In the genomic region with DNA sequence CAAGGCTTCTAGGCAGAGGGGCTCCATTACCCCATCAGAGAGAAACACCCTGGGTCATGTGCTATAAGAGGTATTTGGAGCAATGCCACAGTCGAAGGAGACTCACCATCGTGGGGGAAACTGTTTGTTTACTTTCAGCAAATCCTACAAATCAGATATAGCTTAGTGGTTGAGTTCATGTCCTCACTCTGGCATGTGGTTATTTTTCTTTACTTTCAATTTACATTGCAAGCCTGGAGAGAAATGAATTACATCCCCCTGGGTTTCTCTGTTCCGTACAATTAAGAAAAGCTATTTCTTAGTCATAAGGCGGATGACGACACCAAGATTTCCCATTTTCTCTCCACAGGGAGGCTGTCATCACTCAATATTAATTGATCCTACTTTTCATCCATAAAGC, we compare ENCODE assay signal across 1 cellular context.
A peak's percentile ranks its signal among the peaks of the same experiment; 100 is the strongest.
TF ChIP-seq lines count a peak whose summit lies in the region.

No MANE protein-coding gene starts in this region.

TF ChIP-seq in HEK293, 187 proteins besides CTCF, POLR2A, EP300 and RAD21 (continued from another document and continues in another):
- TF ChIP-seq ZNF610 (tag by site-specific recombination; IDR thresholded peaks at IDR 0.05; ENCODE audit: borderline replicate concordance): no peak
- TF ChIP-seq ZNF202 (tag by site-specific recombination; IDR thresholded peaks at IDR 0.05; ENCODE audit: borderline replicate concordance): no peak
- no peak for TF ChIP-seq ZNF473 (tag by site-specific recombination; IDR thresholded peaks at IDR 0.05)
- TF ChIP-seq ZNF18 (tag by site-specific recombination; IDR thresholded peaks at IDR 0.05): peak; percentile 16; the same call in 1 of the 2 replicates
- TF ChIP-seq ZNF292 (tag by site-specific recombination; IDR thresholded peaks at IDR 0.05; ENCODE audit: borderline replicate concordance, low read depth): no peak
- TF ChIP-seq ZNF521 (tag by site-specific recombination; IDR thresholded peaks at IDR 0.05): no peak
- peak; percentile 83 for TF ChIP-seq ZNF24 (tag by site-specific recombination; IDR thresholded peaks at IDR 0.05)
- no peak for TF ChIP-seq ZSCAN30 (tag by site-specific recombination; IDR thresholded peaks at IDR 0.05)
- TF ChIP-seq, protein P1, sequence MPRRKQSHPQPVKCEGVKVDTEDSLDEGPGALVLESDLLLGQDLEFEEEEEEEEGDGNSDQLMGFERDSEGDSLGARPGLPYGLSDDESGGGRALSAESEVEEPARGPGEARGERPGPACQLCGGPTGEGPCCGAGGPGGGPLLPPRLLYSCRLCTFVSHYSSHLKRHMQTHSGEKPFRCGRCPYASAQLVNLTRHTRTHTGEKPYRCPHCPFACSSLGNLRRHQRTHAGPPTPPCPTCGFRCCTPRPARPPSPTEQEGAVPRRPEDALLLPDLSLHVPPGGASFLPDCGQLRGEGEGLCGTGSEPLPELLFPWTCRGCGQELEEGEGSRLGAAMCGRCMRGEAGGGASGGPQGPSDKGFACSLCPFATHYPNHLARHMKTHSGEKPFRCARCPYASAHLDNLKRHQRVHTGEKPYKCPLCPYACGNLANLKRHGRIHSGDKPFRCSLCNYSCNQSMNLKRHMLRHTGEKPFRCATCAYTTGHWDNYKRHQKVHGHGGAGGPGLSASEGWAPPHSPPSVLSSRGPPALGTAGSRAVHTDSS (tag by site-specific recombination; IDR thresholded peaks at IDR 0.05): 0 out of 2 replicates have a peak, but pooled peaks have one; percentile 44
- no peak for TF ChIP-seq HOXC10 (CRISPR knock-in tag; IDR thresholded peaks at IDR 0.05)
- TF ChIP-seq ZNF658 (tag by site-specific recombination; IDR thresholded peaks at IDR 0.05): no peak
- TF ChIP-seq BCL6B (tag by site-specific recombination; IDR thresholded peaks at IDR 0.05): peak; percentile 83
- TF ChIP-seq ZNF426 (tag by site-specific recombination; IDR thresholded peaks at IDR 0.05): no peak
- TF ChIP-seq ZNF398 (tag by site-specific recombination; IDR thresholded peaks at IDR 0.05): peak; percentile 86
- TF ChIP-seq ZBTB20 (tag by site-specific recombination; IDR thresholded peaks at IDR 0.05): 0 out of 2 replicates have a peak, but pooled peaks have one; percentile 23
- TF ChIP-seq IKZF3 (tag by site-specific recombination; IDR thresholded peaks at IDR 0.05): peak; percentile 59; the same call in 1 of the 2 replicates
- no peak for TF ChIP-seq ZNF544 (tag by site-specific recombination; IDR thresholded peaks at IDR 0.05)
- TF ChIP-seq ZBTB21 (tag by site-specific recombination; IDR thresholded peaks at IDR 0.05): peak; percentile 82
- peak; percentile 92 for TF ChIP-seq ZNF776 (tag by site-specific recombination; IDR thresholded peaks at IDR 0.05; ENCODE audit: borderline replicate concordance)
- no peak for TF ChIP-seq ZNF837 (tag by site-specific recombination; IDR thresholded peaks at IDR 0.05)
- peak; percentile 41; the same call in 1 of the 2 replicates for TF ChIP-seq PRDM4 (tag by site-specific recombination; IDR thresholded peaks at IDR 0.05)
- TF ChIP-seq ZSCAN23 (tag by site-specific recombination; IDR thresholded peaks at IDR 0.05): peak; percentile 81; the same call in 1 of the 2 replicates
- TF ChIP-seq ZNF549 (tag by site-specific recombination; IDR thresholded peaks at IDR 0.05): no peak
- TF ChIP-seq ZFP37 (tag by site-specific recombination; IDR thresholded peaks at IDR 0.05): no peak
- peak; percentile 11 for TF ChIP-seq ZNF510 (tag by site-specific recombination; IDR thresholded peaks at IDR 0.05; ENCODE audit: insufficient replicate concordance)
- no peak for TF ChIP-seq ZNF433 (tag by site-specific recombination; IDR thresholded peaks at IDR 0.05; ENCODE audit: low read depth)
- no peak for TF ChIP-seq ZNF530 (tag by site-specific recombination; IDR thresholded peaks at IDR 0.05; ENCODE audit: low read depth)
- TF ChIP-seq ZNF629 (tag by site-specific recombination; IDR thresholded peaks at IDR 0.05): peak; percentile 93
- peak; percentile 90 for TF ChIP-seq ZIC2 (tag by site-specific recombination; IDR thresholded peaks at IDR 0.05)
- no peak for TF ChIP-seq ZNF223 (tag by site-specific recombination; IDR thresholded peaks at IDR 0.05)
- no peak for TF ChIP-seq GLIS2 (tag by site-specific recombination; IDR thresholded peaks at IDR 0.05)
- TF ChIP-seq ZNF391 (tag by site-specific recombination; IDR thresholded peaks at IDR 0.05; ENCODE audit: borderline replicate concordance, low read depth): no peak
- peak; percentile 62; the same call in 1 of the 2 replicates for TF ChIP-seq TSHZ1 (tag by site-specific recombination; IDR thresholded peaks at IDR 0.05; ENCODE audit: borderline replicate concordance)
- TF ChIP-seq, protein P2, sequence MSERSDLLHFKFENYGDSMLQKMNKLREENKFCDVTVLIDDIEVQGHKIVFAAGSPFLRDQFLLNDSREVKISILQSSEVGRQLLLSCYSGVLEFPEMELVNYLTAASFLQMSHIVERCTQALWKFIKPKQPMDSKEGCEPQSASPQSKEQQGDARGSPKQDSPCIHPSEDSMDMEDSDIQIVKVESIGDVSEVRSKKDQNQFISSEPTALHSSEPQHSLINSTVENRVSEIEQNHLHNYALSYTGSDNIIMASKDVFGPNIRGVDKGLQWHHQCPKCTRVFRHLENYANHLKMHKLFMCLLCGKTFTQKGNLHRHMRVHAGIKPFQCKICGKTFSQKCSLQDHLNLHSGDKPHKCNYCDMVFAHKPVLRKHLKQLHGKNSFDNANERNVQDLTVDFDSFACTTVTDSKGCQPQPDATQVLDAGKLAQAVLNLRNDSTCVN (tag by site-specific recombination; optimal IDR thresholded peaks at IDR 0.05): no peak
- TF ChIP-seq ZBTB10 (tag by site-specific recombination; IDR thresholded peaks at IDR 0.05): no peak
- TF ChIP-seq, protein P3, sequence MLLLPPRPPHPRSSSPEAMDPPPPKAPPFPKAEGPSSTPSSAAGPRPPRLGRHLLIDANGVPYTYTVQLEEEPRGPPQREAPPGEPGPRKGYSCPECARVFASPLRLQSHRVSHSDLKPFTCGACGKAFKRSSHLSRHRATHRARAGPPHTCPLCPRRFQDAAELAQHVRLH (tag by site-specific recombination; IDR thresholded peaks at IDR 0.05): no peak
- no peak for TF ChIP-seq ZNF416 (tag by site-specific recombination; IDR thresholded peaks at IDR 0.05)
- no peak for TF ChIP-seq ZNF10 (tag by site-specific recombination; IDR thresholded peaks at IDR 0.05)
- no peak for TF ChIP-seq HOXA7 (CRISPR knock-in tag; IDR thresholded peaks at IDR 0.05; ENCODE audit: borderline replicate concordance)
- TF ChIP-seq OVOL3 (tag by site-specific recombination; IDR thresholded peaks at IDR 0.05): 0 out of 2 replicates have a peak, but pooled peaks have one; percentile 10
- no peak for TF ChIP-seq ZFHX2 (tag by site-specific recombination; conservative IDR thresholded peaks at IDR 0.05)
- TF ChIP-seq, protein P4, sequence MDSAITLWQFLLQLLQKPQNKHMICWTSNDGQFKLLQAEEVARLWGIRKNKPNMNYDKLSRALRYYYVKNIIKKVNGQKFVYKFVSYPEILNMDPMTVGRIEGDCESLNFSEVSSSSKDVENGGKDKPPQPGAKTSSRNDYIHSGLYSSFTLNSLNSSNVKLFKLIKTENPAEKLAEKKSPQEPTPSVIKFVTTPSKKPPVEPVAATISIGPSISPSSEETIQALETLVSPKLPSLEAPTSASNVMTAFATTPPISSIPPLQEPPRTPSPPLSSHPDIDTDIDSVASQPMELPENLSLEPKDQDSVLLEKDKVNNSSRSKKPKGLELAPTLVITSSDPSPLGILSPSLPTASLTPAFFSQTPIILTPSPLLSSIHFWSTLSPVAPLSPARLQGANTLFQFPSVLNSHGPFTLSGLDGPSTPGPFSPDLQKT (IDR thresholded peaks at IDR 0.05; ENCODE audit: borderline replicate concordance, low read depth, low read length): no peak
- 0 out of 2 replicates have a peak, but pooled peaks have one; percentile 24 for TF ChIP-seq ZNF561 (tag by site-specific recombination; IDR thresholded peaks at IDR 0.05; ENCODE audit: borderline replicate concordance)
